ENCODE assay signal across 21 cellular contexts in genomic region chr1:180693564-180694244, GRCh38.
"Had no signal": no experiment of that assay in that cellular context is flagged by ENCODE, and none has a peak within 500 bp of the region (broad histone marks: within the 10 kb centered on the region; RNA-seq: fewer than 3 reads in every experiment).

No MANE protein-coding gene starts in this region.

- H3K9ac ChIP-seq: parathyroid adenoma had no signal

- H2AFZ ChIP-seq: hepatocyte, parathyroid adenoma had no signal

- H3K27ac Mint-ChIP-seq: natural killer cell; progenitor cell of endocrine pancreas; stimulated activated memory B cell treated with anti-CD40 and anti-IgM and Interleukin-4, amounts not matched to agents 10 μg/mL and 1 μg/mL and 100 μg/mL, for 72 hours; type B pancreatic cell had no signal

- H3K27me3 Mint-ChIP-seq: effector memory CD8-positive, alpha-beta T cell; progenitor cell of endocrine pancreas; stimulated activated memory B cell treated with anti-CD40 and anti-IgM and Interleukin-4, amounts not matched to agents 10 μg/mL and 1 μg/mL and 100 μg/mL, for 72 hours; type B pancreatic cell had no signal

- H3K4me2 ChIP-seq: hepatocyte had no signal

- H3K4me3 ChIP-seq: hepatocyte, left lung, lower lobe of right lung, skin epidermis, spleen, testis, tibial artery had no signal

- ATAC-seq: effector memory CD8-positive, alpha-beta T cell; left lung; lower lobe of right lung; natural killer cell; stimulated activated memory B cell treated with anti-CD40 and anti-IgM and Interleukin-4, amounts not matched to agents 10 μg/mL and 1 μg/mL and 100 μg/mL, for 72 hours; stimulated activated naive CD8-positive, alpha-beta T cell treated with anti-CD3 and anti-CD28 coated beads, Interleukin-15, Interleukin-2, amounts not matched to agents 100 U/mL and 50 U/mL, for 24 hours had no signal

- H3K9me3 ChIP-seq: testis had no signal

- DNase-seq: cerebellar nuclear complex; cortex of kidney; effector memory CD8-positive, alpha-beta T cell; erythroblast; kidney; left lung; lower lobe of right lung; natural killer cell; spleen; stimulated activated CD4-positive, alpha-beta T cell treated with anti-CD3 and anti-CD28 coated beads, Interleukin-4, amount 100 ng/mL, for 4 hours; stimulated activated naive CD8-positive, alpha-beta T cell treated with anti-CD3 and anti-CD28 coated beads, Interleukin-15, Interleukin-2, amounts not matched to agents 100 U/mL and 50 U/mL, for 24 hours; substantia nigra; testis; tibial artery had no signal

- H3K27me3 ChIP-seq: hepatocyte, left lung, spleen, testis, tibial artery had no signal

- H3K36me3 ChIP-seq: left lung, lower lobe of right lung, spleen, tibial artery had no signal

- H3K4me3 Mint-ChIP-seq: effector memory CD8-positive, alpha-beta T cell; natural killer cell; neural crest cell; stimulated activated memory B cell treated with anti-CD40 and anti-IgM and Interleukin-4, amounts not matched to agents 10 μg/mL and 1 μg/mL and 100 μg/mL, for 72 hours; type B pancreatic cell had no signal

- H3K27ac ChIP-seq: hepatocyte, left lung, lower lobe of right lung, parathyroid adenoma, skin epidermis, spleen, testis, tibial artery had no signal

- H3K4me1 ChIP-seq: left lung, lower lobe of right lung, parathyroid adenoma, spleen, testis had no signal
